Comparison of ENCODE assay signal across 12 cellular contexts in genomic region chr21:38333290-38334272, GRCh38.
A peak's percentile ranks its signal among the peaks of the same experiment; 100 is the strongest.
DNase-seq lines count a peak whose midpoint lies in the region; ATAC-seq and TF ChIP-seq lines count a peak whose summit lies in the region.
"Had no signal": no experiment of that assay in that cellular context is flagged by ENCODE, and none has a peak within 500 bp of the region (broad histone marks: within the 10 kb centered on the region; RNA-seq: fewer than 3 reads in every experiment).

No MANE protein-coding gene starts in this region.

- ATAC-seq in stimulated activated naive CD8-positive, alpha-beta T cell treated with anti-CD3 and anti-CD28 coated beads, Interleukin-15, amount 100 ng/mL, for 72 hours = no peak

- TF ChIP-seq CTCF in GM12872 (IDR thresholded peaks at IDR 0.05; ENCODE audit: insufficient read depth, low read depth, low read length) (peak; percentile 34; the same call in 2 of the 3 replicates), fibroblast of mammary gland (conservative IDR thresholded peaks at IDR 0.05; ENCODE audit: control insufficient read depth, insufficient read depth, low read depth, low read length) (peak; percentile 38), nephron (IDR thresholded peaks at IDR 0.05; ENCODE audit: unreplicated experiment in 3 of 3) (peak in 1 of 3 experiments; percentile 14)

- peaks cover 10% of the 10 kb centered on the region for H3K4me1 Mint-ChIP-seq in nephron
- no peaks in the 10 kb centered on the region for H3K4me1 Mint-ChIP-seq in stimulated activated naive CD8-positive, alpha-beta T cell treated with anti-CD3 and anti-CD28 coated beads, Interleukin-15, amount 100 ng/mL, for 72 hours

- no peak overlapping the region for H3K4me3 Mint-ChIP-seq in nephron
- H3K4me3 Mint-ChIP-seq in stimulated activated naive CD8-positive, alpha-beta T cell treated with anti-CD3 and anti-CD28 coated beads, Interleukin-15, amount 100 ng/mL, for 72 hours = no peak overlapping the region
- H3K4me3 Mint-ChIP-seq: stimulated activated naive CD8-positive, alpha-beta T cell treated with anti-CD3 and anti-CD28 coated beads, Interleukin-15, Interleukin-2, amounts not matched to agents 100 ng/mL and 50 ng/mL, for 24 hours had no signal

- H3K36me3 Mint-ChIP-seq in nephron (ENCODE audit: low read depth) = no peaks in the 10 kb centered on the region

- H3K4me3 ChIP-seq in fibroblast of mammary gland (ENCODE audit: control insufficient read depth, low read depth, low read length) = no peak overlapping the region
- H3K4me3 ChIP-seq: esophagus squamous epithelium had no signal

- H3K27me3 Mint-ChIP-seq in nephron (ENCODE audit: low read depth) = peaks cover 14% of the 10 kb centered on the region
- no peaks in the 10 kb centered on the region for H3K27me3 Mint-ChIP-seq in stimulated activated naive CD8-positive, alpha-beta T cell treated with anti-CD3 and anti-CD28 coated beads, Interleukin-15, amount 100 ng/mL, for 72 hours
- H3K27me3 Mint-ChIP-seq: stimulated activated naive CD8-positive, alpha-beta T cell treated with anti-CD3 and anti-CD28 coated beads, Interleukin-15, Interleukin-2, amounts not matched to agents 100 ng/mL and 50 ng/mL, for 24 hours had no signal

- no peaks in the 10 kb centered on the region for H3K9me3 Mint-ChIP-seq in nephron
- H3K9me3 Mint-ChIP-seq in stimulated activated naive CD8-positive, alpha-beta T cell treated with anti-CD3 and anti-CD28 coated beads, Interleukin-15, amount 100 ng/mL, for 72 hours = no peaks in the 10 kb centered on the region
- H3K9me3 Mint-ChIP-seq: stimulated activated naive CD8-positive, alpha-beta T cell treated with anti-CD3 and anti-CD28 coated beads, Interleukin-15, Interleukin-2, amounts not matched to agents 100 ng/mL and 50 ng/mL, for 24 hours had no signal

- DNase-seq in NOMO-1 treated with DMSO at 0.1 percent for 48 hours (lab: John Stamatoyannopoulos, UW; ENCODE audit: unreplicated experiment) = peak; percentile 50
- DNase-seq in fibroblast of mammary gland (ENCODE audit: low read depth) = peak; percentile 53
- DNase-seq in NCI-H1694 treated with DMSO at 0.1 percent for 48 hours (lab: John Stamatoyannopoulos, UW) = no peak
- no peak for DNase-seq in stimulated activated naive CD8-positive, alpha-beta T cell treated with anti-CD3 and anti-CD28 coated beads, Interleukin-15, amount 100 ng/mL, for 72 hours
- no peak for DNase-seq in cortex of kidney (lab: John Stamatoyannopoulos, UW)
- no peak for DNase-seq in GM19238 (ENCODE audit: insufficient read length, low spot score)
- DNase-seq: DMS53, esophagus squamous epithelium, SHP77 treated with DMSO at 0.1 percent for 48 hours had no signal

- H3K27ac Mint-ChIP-seq in nephron = peak overlapping the region in 2 of 3 experiments; percentile 13 to 83
- peak overlapping the region in 1 of 2 donors; percentile 59 for H3K27ac Mint-ChIP-seq in stimulated activated naive CD8-positive, alpha-beta T cell treated with anti-CD3 and anti-CD28 coated beads, Interleukin-15, amount 100 ng/mL, for 72 hours
- H3K27ac Mint-ChIP-seq: stimulated activated naive CD8-positive, alpha-beta T cell treated with anti-CD3 and anti-CD28 coated beads, Interleukin-15, Interleukin-2, amounts not matched to agents 100 ng/mL and 50 ng/mL, for 24 hours had no signal

Comparison
In these comparisons a context has a peak if more than half of its experiments do, and no peak if none do; other contexts are left out.
1. DNase-seq: peak in NOMO-1 treated with DMSO at 0.1 percent for 48 hours (single experiment) and fibroblast of mammary gland (single experiment); none in NCI-H1694 treated with DMSO at 0.1 percent for 48 hours (single experiment), stimulated activated naive CD8-positive, alpha-beta T cell treated with anti-CD3 and anti-CD28 coated beads, Interleukin-15, amount 100 ng/mL, for 72 hours (0 of 2), cortex of kidney (single experiment) and GM19238 (single experiment).